Comparison of ENCODE assay signal across 12 cellular contexts in the genomic region with DNA sequence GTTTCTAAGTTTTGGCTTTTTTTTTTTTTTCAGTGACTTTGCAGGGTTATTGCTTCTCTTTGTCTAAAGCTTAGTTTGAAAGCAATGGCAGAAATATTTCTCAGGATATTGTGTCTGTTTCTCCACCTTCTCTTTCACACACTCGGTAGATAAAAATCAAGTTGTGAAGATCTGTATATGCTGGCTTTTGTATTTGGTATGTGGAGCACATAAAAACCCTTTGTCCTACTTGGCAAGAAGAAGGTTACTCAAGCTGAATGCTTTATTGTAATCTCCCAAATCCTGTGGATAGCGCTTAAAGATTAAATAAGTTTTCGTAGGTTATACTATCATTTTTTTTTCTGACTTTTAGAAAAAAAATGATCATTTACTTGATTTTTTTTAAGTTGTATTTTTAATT.
"Had no signal": no experiment of that assay in that cellular context is flagged by ENCODE, and none has a peak within 500 bp of the region (broad histone marks: within the 10 kb centered on the region; RNA-seq: fewer than 3 reads in every experiment).

No MANE protein-coding gene starts in this region.

- H3K9me3 Mint-ChIP-seq: activated CD4-positive, alpha-beta T cell treated with anti-CD3 and anti-CD28 coated beads, Interleukin-2, amount 10 ng/mL, durations not matched to agents 7 days and 5 days; activated T-cell treated with anti-CD3 and anti-CD28 coated beads, Interleukin-2, amount 50 U/mL, for 72 hours; stimulated activated memory B cell treated with anti-CD40 and anti-IgM and Interleukin-4, amounts not matched to agents 10 μg/mL and 1 μg/mL and 100 μg/mL, for 72 hours had no signal

- H3K4me3 ChIP-seq: ovary, tibial artery had no signal

- H3K4me1 Mint-ChIP-seq: stimulated activated memory B cell treated with anti-CD40 and anti-IgM and Interleukin-4, amounts not matched to agents 10 μg/mL and 1 μg/mL and 100 μg/mL, for 72 hours had no signal

- H3K4me3 Mint-ChIP-seq: activated CD4-positive, alpha-beta T cell treated with anti-CD3 and anti-CD28 coated beads, Interleukin-2, amount 10 ng/mL, durations not matched to agents 7 days and 5 days; activated naive CD8-positive, alpha-beta T cell; activated T-cell treated with anti-CD3 and anti-CD28 coated beads, Interleukin-2, amount 50 U/mL, for 72 hours; stimulated activated memory B cell treated with anti-CD40 and anti-IgM and Interleukin-4, amounts not matched to agents 10 μg/mL and 1 μg/mL and 100 μg/mL, for 72 hours had no signal

- DNase-seq: activated CD4-positive, alpha-beta T cell treated with anti-CD3 and anti-CD28 coated beads, Interleukin-2, amount 10 ng/mL, durations not matched to agents 7 days and 5 days; activated CD8-positive, alpha-beta memory T cell treated with anti-CD3 and anti-CD28 coated beads, Interleukin-2, amount 50 U/mL, for 48 hours; activated gamma-delta T cell treated with Interleukin-2 at 50 U/mL for 16 hours; activated T-cell treated with anti-CD3 and anti-CD28 coated beads, Interleukin-2, amount 50 U/mL, for 72 hours; dermis blood vessel endothelial cell; kidney glomerular epithelial cell; left ventricle myocardium superior; ovary; stimulated activated CD4-positive, alpha-beta T cell treated with anti-CD3 and anti-CD28 coated beads, Interleukin-2, amount 100 ng/mL, for 48 hours; tibial artery had no signal

- H3K27ac ChIP-seq: ovary, tibial artery had no signal

- H3K4me1 ChIP-seq: tibial artery had no signal

- H3K27ac Mint-ChIP-seq: activated CD4-positive, alpha-beta T cell treated with anti-CD3 and anti-CD28 coated beads, Interleukin-2, amount 10 ng/mL, durations not matched to agents 7 days and 5 days; activated naive CD8-positive, alpha-beta T cell; activated T-cell treated with anti-CD3 and anti-CD28 coated beads, Interleukin-2, amount 50 U/mL, for 72 hours; stimulated activated memory B cell treated with anti-CD40 and anti-IgM and Interleukin-4, amounts not matched to agents 10 μg/mL and 1 μg/mL and 100 μg/mL, for 72 hours had no signal

- H3K27me3 ChIP-seq: ovary, tibial artery had no signal

- H3K36me3 Mint-ChIP-seq: activated naive CD8-positive, alpha-beta T cell; stimulated activated memory B cell treated with anti-CD40 and anti-IgM and Interleukin-4, amounts not matched to agents 10 μg/mL and 1 μg/mL and 100 μg/mL, for 72 hours had no signal

- ATAC-seq: activated T-cell treated with anti-CD3 and anti-CD28 coated beads, Interleukin-2, amount 50 U/mL, for 72 hours; left ventricle myocardium superior; stimulated activated memory B cell treated with anti-CD40 and anti-IgM and Interleukin-4, amounts not matched to agents 10 μg/mL and 1 μg/mL and 100 μg/mL, for 72 hours had no signal

- H3K36me3 ChIP-seq: ovary, tibial artery had no signal

- H3K9me3 ChIP-seq: ovary, tibial artery had no signal
